ENCODE assay signal across 11 cellular contexts in genomic region chr3:118863731-118864322, GRCh38.
DNase-seq lines count a peak whose midpoint lies in the region; ATAC-seq and TF ChIP-seq lines count a peak whose summit lies in the region.
"Had no signal": no experiment of that assay in that cellular context is flagged by ENCODE, and none has a peak within 500 bp of the region (broad histone marks: within the 10 kb centered on the region; RNA-seq: fewer than 3 reads in every experiment).

No MANE protein-coding gene starts in this region.

- H2AFZ ChIP-seq in OCI-LY1 (ENCODE audit: low read length) (no peak overlapping the region), neural progenitor cell (replicated peaks) (no peak overlapping the region)

- H3K36me3 ChIP-seq in OCI-LY1 (ENCODE audit: insufficient read depth, low read length) (no peaks in the 10 kb centered on the region), neural progenitor cell (no peaks in the 10 kb centered on the region)
- H3K36me3 ChIP-seq: pancreas had no signal

- no peaks in the 10 kb centered on the region for H3K36me3 Mint-ChIP-seq in neural progenitor cell
- H3K36me3 Mint-ChIP-seq in mesothelial cell of epicardium, result no peaks in the 10 kb centered on the region

- H3K4me2 ChIP-seq in OCI-LY1 (ENCODE audit: low read length) (no peak overlapping the region), neural progenitor cell (no peak overlapping the region)

- H3K27me3 ChIP-seq in OCI-LY1 (ENCODE audit: insufficient read depth, low read length), result no peaks in the 10 kb centered on the region
- no peaks in the 10 kb centered on the region for H3K27me3 ChIP-seq in neural progenitor cell
- H3K27me3 ChIP-seq: pancreas, testis had no signal

- ATAC-seq in HG02642 (IDR thresholded peaks at IDR 0.05; ENCODE audit: poor library complexity, unreplicated experiment), result peak; percentile 81
- ATAC-seq: pancreas had no signal

- no peaks in the 10 kb centered on the region for H4K20me1 ChIP-seq in OCI-LY1 (ENCODE audit: insufficient read depth, low read length)
- H4K20me1 ChIP-seq in neural progenitor cell (ENCODE audit: low read depth), result no peaks in the 10 kb centered on the region

- no peak overlapping the region for H3K9ac ChIP-seq in OCI-LY1 (ENCODE audit: low read length)
- no peak overlapping the region for H3K9ac ChIP-seq in neural progenitor cell

- no peaks in the 10 kb centered on the region for H3K27me3 Mint-ChIP-seq in neural progenitor cell (ENCODE audit: insufficient read depth, low read depth)
- no peaks in the 10 kb centered on the region for H3K27me3 Mint-ChIP-seq in mesothelial cell of epicardium (ENCODE audit: low read depth)

- H3F3A ChIP-seq in OCI-LY1 (ENCODE audit: insufficient read depth, low read length), result no peaks in the 10 kb centered on the region
- no peaks in the 10 kb centered on the region for H3F3A ChIP-seq in neural progenitor cell (ENCODE audit: low read depth)

- no peak overlapping the region for H3K4me3 Mint-ChIP-seq in neural progenitor cell
- H3K4me3 Mint-ChIP-seq in mesothelial cell of epicardium, result no peak overlapping the region

- H3K4me3 ChIP-seq in OCI-LY1 (ENCODE audit: low read depth, low read length, poor library complexity, severe bottlenecking), result no peak overlapping the region
- H3K4me3 ChIP-seq in neural progenitor cell, result no peak overlapping the region
- H3K4me3 ChIP-seq: pancreas, testis had no signal

- H3K9me2 ChIP-seq in OCI-LY1 (ENCODE audit: low read depth, low read length), result no peaks in the 10 kb centered on the region

- H3K79me2 ChIP-seq in OCI-LY1 (ENCODE audit: insufficient read depth, low read length) (no peaks in the 10 kb centered on the region), neural progenitor cell (ENCODE audit: low read depth) (no peaks in the 10 kb centered on the region)

- no peaks in the 10 kb centered on the region for H3K4me1 Mint-ChIP-seq in neural progenitor cell
- no peaks in the 10 kb centered on the region for H3K4me1 Mint-ChIP-seq in mesothelial cell of epicardium

- H3K9me3 Mint-ChIP-seq in neural progenitor cell (peaks cover 6% of the 10 kb centered on the region), mesothelial cell of epicardium (peaks cover 24% of the 10 kb centered on the region)

- no peaks in the 10 kb centered on the region for H3K4me1 ChIP-seq in OCI-LY1 (ENCODE audit: insufficient read depth, low read length, severe bottlenecking)
- H3K4me1 ChIP-seq in neural progenitor cell, result no peaks in the 10 kb centered on the region
- H3K4me1 ChIP-seq: pancreas, testis had no signal

- peak; percentile 20 for DNase-seq in NCI-H2171 treated with DMSO at 0.1 percent for 48 hours (lab: John Stamatoyannopoulos, UW)
- DNase-seq in NCI-H2171 (lab: John Stamatoyannopoulos, UW), result no peak
- peak; percentile 20 for DNase-seq in neural progenitor cell (ENCODE audit: low spot score)
- DNase-seq in mesothelial cell of epicardium (ENCODE audit: low spot score in 2 of 2, unreplicated experiment in 2 of 2), result no peak
- DNase-seq in NCI-H526 treated with DMSO at 0.1 percent for 48 hours (lab: John Stamatoyannopoulos, UW), result no peak
- DNase-seq in C1 segment of cervical spinal cord (lab: John Stamatoyannopoulos, UW), result no peak
- DNase-seq: activated CD8-positive, alpha-beta memory T cell treated with anti-CD3 and anti-CD28 coated beads for 24 hours; pancreas; testis had no signal

- no peak overlapping the region for H3K27ac Mint-ChIP-seq in neural progenitor cell
- no peak overlapping the region for H3K27ac Mint-ChIP-seq in mesothelial cell of epicardium

- TF ChIP-seq CTCF in OCI-LY1 (IDR thresholded peaks at IDR 0.05; ENCODE audit: low read length) (peak; percentile 46; the same call in 1 of the 2 replicates), neural progenitor cell (IDR thresholded peaks at IDR 0.05) (peak; percentile 42), mesothelial cell of epicardium (IDR thresholded peaks at IDR 0.05; ENCODE audit: unreplicated experiment) (no peak)

- no peaks in the 10 kb centered on the region for H3K9me3 ChIP-seq in OCI-LY1 (ENCODE audit: low read length)
- no peaks in the 10 kb centered on the region for H3K9me3 ChIP-seq in neural progenitor cell (ENCODE audit: low read depth)
- H3K9me3 ChIP-seq: pancreas, testis had no signal

- no peak overlapping the region for H3K27ac ChIP-seq in OCI-LY1 (ENCODE audit: low read depth, low read length, poor library complexity, severe bottlenecking)
- H3K27ac ChIP-seq in neural progenitor cell, result no peak overlapping the region
- H3K27ac ChIP-seq: pancreas, testis had no signal

Comparison
In these comparisons a context has a peak if more than half of its experiments do, and no peak if none do; other contexts are left out.
1. DNase-seq: peak in NCI-H2171 treated with DMSO at 0.1 percent for 48 hours (single experiment) and neural progenitor cell (single experiment); none in NCI-H2171 (single experiment), mesothelial cell of epicardium (0 of 2), NCI-H526 treated with DMSO at 0.1 percent for 48 hours (single experiment) and C1 segment of cervical spinal cord (0 of 14).